ENCODE assay signal across 9 cellular contexts in the genomic region with DNA sequence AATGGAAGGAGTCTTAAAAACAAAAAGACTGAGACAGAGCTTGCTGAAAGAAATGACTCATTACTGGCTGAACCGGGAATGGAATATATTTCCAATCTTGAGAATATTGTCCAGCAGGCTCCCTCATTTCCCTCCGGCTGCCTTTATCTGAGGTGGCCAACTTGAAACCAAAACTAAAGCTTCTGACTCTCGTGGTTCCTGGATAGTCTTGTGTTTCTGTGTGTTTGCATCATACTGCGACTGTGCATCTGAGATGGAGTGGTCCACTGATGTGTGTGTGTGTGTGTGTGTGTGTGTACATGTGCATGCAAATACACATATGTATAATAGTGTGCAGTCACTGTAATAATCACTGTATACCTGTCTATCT.
A peak's percentile ranks its signal among the peaks of the same experiment; 100 is the strongest.
DNase-seq lines count a peak whose midpoint lies in the region; ATAC-seq and TF ChIP-seq lines count a peak whose summit lies in the region.
"Had no signal": no experiment of that assay in that cellular context is flagged by ENCODE, and none has a peak within 500 bp of the region (broad histone marks: within the 10 kb centered on the region; RNA-seq: fewer than 3 reads in every experiment).

No MANE protein-coding gene starts in this region.

- H4K8ac ChIP-seq in mesenchymal stem cell (ENCODE audit: low read length), result no peak overlapping the region

- H3K9me3 ChIP-seq in mesenchymal stem cell (ENCODE audit: control insufficient read depth, low read length), result no peaks in the 10 kb centered on the region
- H3K9me3 ChIP-seq: Peyer's patch had no signal

- H3K4ac ChIP-seq in mesenchymal stem cell (ENCODE audit: low read depth in 1 of 2, low read length in 2 of 2), result no peak overlapping the region

- no peak for TF ChIP-seq CTCF in AG09319 (IDR thresholded peaks at IDR 0.05; ENCODE audit: low read depth, low read length)

- H2AK5ac ChIP-seq in mesenchymal stem cell (ENCODE audit: low read length, severe bottlenecking), result no peak overlapping the region

- H3K27ac ChIP-seq in mesenchymal stem cell (ENCODE audit: low read length, poor library complexity, severe bottlenecking), result peak overlapping the region; percentile 82

- H3K36me3 ChIP-seq in mesenchymal stem cell (ENCODE audit: control insufficient read depth in 1 of 2, insufficient read depth in 2 of 2, low read depth in 1 of 2, low read length in 2 of 2), result no peaks in the 10 kb centered on the region
- H3K36me3 ChIP-seq: Peyer's patch had no signal

- H4K91ac ChIP-seq in mesenchymal stem cell (ENCODE audit: low read length), result no peak overlapping the region

- H3K9ac ChIP-seq in mesenchymal stem cell (ENCODE audit: low read length), result peak overlapping the region; percentile 76

- H3K14ac ChIP-seq in mesenchymal stem cell (ENCODE audit: low read length in 2 of 2), result no peak overlapping the region

- DNase-seq in AG09319 (ENCODE audit: extremely low read depth, low read depth) (peak; percentile 53), astrocyte of the hippocampus (ENCODE audit: low read depth, low spot score) (peak; percentile 73), mesenchymal stem cell (peak; percentile 53)
- DNase-seq in activated effector memory CD4-positive, alpha-beta T cell treated with Interleukin-2 at 50 U/mL for 16 hours, result no peak
- DNase-seq in activated T-cell treated with anti-CD3 and anti-CD28 coated beads, Interleukin-2, amount 50 U/mL, for 1 hour, result no peak
- DNase-seq in activated naive CD4-positive, alpha-beta T cell treated with anti-CD3 and anti-CD28 coated beads, Interleukin-2, amount 50 U/mL, for 16 hours, result no peak

- H3K27me3 ChIP-seq in mesenchymal stem cell (ENCODE audit: control insufficient read depth in 1 of 2, insufficient read depth in 1 of 2, low read length in 2 of 2), result peaks cover 0 to 9% of the 10 kb centered on the region in 2 experiments
- H3K27me3 ChIP-seq: Peyer's patch had no signal

- peaks cover 9% of the 10 kb centered on the region for H3K4me1 ChIP-seq in mesenchymal stem cell (ENCODE audit: control insufficient read depth, insufficient read depth, low read depth, low read length)

- 56% methylated on average over 2 of the region's 4 CpGs for WGBS in mesenchymal stem cell

- H2BK120ac ChIP-seq in mesenchymal stem cell (ENCODE audit: low read depth, low read length), result no peak overlapping the region

- no peak overlapping the region for H3K4me2 ChIP-seq in mesenchymal stem cell (ENCODE audit: low read length, poor library complexity, severe bottlenecking)

- H2AFZ ChIP-seq in mesenchymal stem cell (ENCODE audit: low read depth, low read length), result no peak overlapping the region

- no peak overlapping the region for H2BK5ac ChIP-seq in mesenchymal stem cell (ENCODE audit: low read depth, low read length, poor library complexity, severe bottlenecking)

- peak; percentile 49 for ATAC-seq in HG02642 (IDR thresholded peaks at IDR 0.05; ENCODE audit: poor library complexity, unreplicated experiment)
- ATAC-seq in HG03175 (IDR thresholded peaks at IDR 0.05; ENCODE audit: unreplicated experiment), result no peak

- no peak overlapping the region for H2BK15ac ChIP-seq in mesenchymal stem cell (ENCODE audit: low read depth, poor library complexity, severe bottlenecking)

- H3K23ac ChIP-seq in mesenchymal stem cell (ENCODE audit: low read length in 2 of 2), result no peak overlapping the region

- H3K4me3 ChIP-seq in mesenchymal stem cell (ENCODE audit: insufficient read depth in 1 of 2, low read depth in 1 of 2, low read length in 2 of 2), result peak overlapping the region in 1 of 2 experiments; percentile 70

- no peak overlapping the region for H3K18ac ChIP-seq in mesenchymal stem cell (ENCODE audit: low read depth in 1 of 2, low read length in 2 of 2)

- H2BK12ac ChIP-seq in mesenchymal stem cell (ENCODE audit: low read length in 2 of 2), result no peak overlapping the region

- H3K79me1 ChIP-seq in mesenchymal stem cell (replicated peaks; ENCODE audit: low read length, poor library complexity, severe bottlenecking), result peaks cover 2% of the 10 kb centered on the region

Comparison
In these comparisons a context has a peak if more than half of its experiments do, and no peak if none do; other contexts are left out.
1. DNase-seq: peak in AG09319 (single experiment), astrocyte of the hippocampus (single experiment) and mesenchymal stem cell (single experiment); none in activated effector memory CD4-positive, alpha-beta T cell treated with Interleukin-2 at 50 U/mL for 16 hours (single experiment), activated T-cell treated with anti-CD3 and anti-CD28 coated beads, Interleukin-2, amount 50 U/mL, for 1 hour (single experiment) and activated naive CD4-positive, alpha-beta T cell treated with anti-CD3 and anti-CD28 coated beads, Interleukin-2, amount 50 U/mL, for 16 hours (single experiment).